26 cellular contexts compared by ENCODE assay signal in the genomic region with DNA sequence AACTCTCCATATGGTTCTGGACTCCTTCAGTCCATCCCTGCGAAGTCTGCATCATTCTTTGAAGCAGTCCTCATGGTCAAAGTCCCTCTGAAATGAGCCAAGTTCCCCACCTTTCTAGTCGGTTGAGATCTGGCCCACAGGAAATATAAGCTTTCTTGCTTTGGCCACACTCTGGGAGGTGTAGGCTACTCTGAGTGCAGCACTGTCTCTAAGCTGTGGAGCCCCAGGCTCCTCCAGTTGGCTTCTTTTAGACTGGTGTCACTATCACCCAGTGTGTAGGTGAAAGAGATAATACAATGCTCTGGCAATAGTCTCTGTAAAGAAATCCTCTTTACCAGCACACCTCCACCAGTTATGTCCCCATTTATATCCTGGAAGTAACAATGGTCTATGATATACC.
DNase-seq lines count a peak whose midpoint lies in the region; ATAC-seq and TF ChIP-seq lines count a peak whose summit lies in the region.
"Had no signal": no experiment of that assay in that cellular context is flagged by ENCODE, and none has a peak within 500 bp of the region (broad histone marks: within the 10 kb centered on the region; RNA-seq: fewer than 3 reads in every experiment).

No MANE protein-coding gene starts in this region.

- no peak overlapping the region for H2AK5ac ChIP-seq in neuronal stem cell (ENCODE audit: low read depth, low read length)

- H3K36me3 ChIP-seq in neuronal stem cell (replicated peaks in 1 of 2; ENCODE audit: control insufficient read depth in 2 of 2, insufficient read depth in 2 of 2, low read length in 2 of 2) (no peaks in the 10 kb centered on the region), upper lobe of right lung (no peaks in the 10 kb centered on the region), breast epithelium (no peaks in the 10 kb centered on the region)
- H3K36me3 ChIP-seq: BE2C, BLaER1 had no signal

- no peak overlapping the region for H2BK120ac ChIP-seq in neuronal stem cell (ENCODE audit: low read depth, low read length)

- H2AFZ ChIP-seq in neuronal stem cell (ENCODE audit: low read length): peak overlapping the region; percentile 30

- H2BK12ac ChIP-seq in neuronal stem cell (ENCODE audit: low read length): no peak overlapping the region

- no peak overlapping the region for H4K91ac ChIP-seq in neuronal stem cell (ENCODE audit: low read depth, low read length, poor library complexity)

- H3K4me1 ChIP-seq in neuronal stem cell (ENCODE audit: control insufficient read depth in 2 of 2, insufficient read depth in 1 of 2, low read depth in 1 of 2, low read length in 2 of 2) (no peaks in the 10 kb centered on the region), upper lobe of right lung (no peaks in the 10 kb centered on the region), breast epithelium (no peaks in the 10 kb centered on the region)
- H3K4me1 ChIP-seq: BLaER1 had no signal

- no peak overlapping the region for H3K18ac ChIP-seq in neuronal stem cell (ENCODE audit: low read length)

- H3K4me3 ChIP-seq in neuronal stem cell (ENCODE audit: low read length in 2 of 2) (no peak overlapping the region), upper lobe of right lung (no peak overlapping the region), breast epithelium (no peak overlapping the region)
- H3K4me3 ChIP-seq: BLaER1, GM12878 had no signal

- H3K27me3 ChIP-seq in neuronal stem cell (ENCODE audit: control insufficient read depth in 3 of 3, insufficient read depth in 3 of 3, low read depth in 1 of 3, low read length in 3 of 3) (no peaks in the 10 kb centered on the region), upper lobe of right lung (no peaks in the 10 kb centered on the region), breast epithelium (no peaks in the 10 kb centered on the region)
- H3K27me3 ChIP-seq: BE2C, BLaER1 had no signal

- H3K27me3 Mint-ChIP-seq in stimulated activated naive CD8-positive, alpha-beta T cell treated with anti-CD3 and anti-CD28 coated beads, Interleukin-15, amount 100 ng/mL, for 72 hours: no peaks in the 10 kb centered on the region

- no peak for DNase-seq in stimulated activated naive CD8-positive, alpha-beta T cell treated with anti-CD3 and anti-CD28 coated beads, Interleukin-15, amount 100 ng/mL, for 72 hours
- no peak for DNase-seq in stimulated activated naive CD8-positive, alpha-beta T cell treated with anti-CD3 and anti-CD28 coated beads, Interleukin-15, Interleukin-2, amounts not matched to agents 100 U/mL and 50 U/mL, for 24 hours
- DNase-seq in neuronal stem cell (ENCODE audit: low spot score) (no peak), upper lobe of right lung (no peak), breast epithelium (ENCODE audit: low spot score in 2 of 2) (no peak)
- DNase-seq in stimulated activated effector memory CD8-positive, alpha-beta T cell treated with anti-CD3 and anti-CD28 coated beads, Interleukin-12 subunit alpha, Interleukin-12 subunit beta, amount 100 ng/mL, for 72 hours (ENCODE audit: low spot score in 2 of 2): no peak
- no peak for DNase-seq in stimulated activated CD8-positive, alpha-beta memory T cell treated with anti-CD3 and anti-CD28 coated beads, Interleukin-4, amount 100 ng/mL, for 48 hours
- DNase-seq: 8988T; ACHN; BE2C; C1 segment of cervical spinal cord; CD4-positive, alpha-beta memory T cell; CD4-positive, CD25-positive, alpha-beta regulatory T cell; CD8-positive, alpha-beta memory T cell; COR-L47; DMS 273 treated with DMSO at 0.1 percent for 48 hours; DMS153; DMS53; DMS79; DND-41; EL; GDM1 had no signal

- no peak overlapping the region for H3K14ac ChIP-seq in neuronal stem cell (ENCODE audit: low read length)

- H2BK15ac ChIP-seq in neuronal stem cell (ENCODE audit: low read length): no peak overlapping the region

- no peak overlapping the region for H4K8ac ChIP-seq in neuronal stem cell (ENCODE audit: low read depth, low read length)

- no peak overlapping the region for H3K4me2 ChIP-seq in neuronal stem cell (ENCODE audit: insufficient read depth, low read length, poor library complexity, severe bottlenecking)
- H3K4me2 ChIP-seq: BLaER1 had no signal

- H3K9me3 ChIP-seq in neuronal stem cell (replicated peaks in 1 of 2; ENCODE audit: control insufficient read depth in 2 of 2, insufficient read depth in 1 of 2, low read depth in 1 of 2, low read length in 2 of 2) (peaks cover 0 to 3% of the 10 kb centered on the region in 2 donors), upper lobe of right lung (no peaks in the 10 kb centered on the region), breast epithelium (no peaks in the 10 kb centered on the region)
- H3K9me3 ChIP-seq: BE2C, BLaER1 had no signal

- no peaks in the 10 kb centered on the region for H3K9me3 Mint-ChIP-seq in stimulated activated naive CD8-positive, alpha-beta T cell treated with anti-CD3 and anti-CD28 coated beads, Interleukin-15, amount 100 ng/mL, for 72 hours
- no peaks in the 10 kb centered on the region for H3K9me3 Mint-ChIP-seq in stimulated activated effector memory CD8-positive, alpha-beta T cell treated with anti-CD3 and anti-CD28 coated beads, Interleukin-12 subunit alpha, Interleukin-12 subunit beta, amount 100 ng/mL, for 72 hours
- H3K9me3 Mint-ChIP-seq: CD4-positive, alpha-beta memory T cell; CD4-positive, CD25-positive, alpha-beta regulatory T cell; CD8-positive, alpha-beta memory T cell had no signal

- no peak overlapping the region for H3K4ac ChIP-seq in neuronal stem cell (ENCODE audit: low read length)

- no peak overlapping the region for H3K23ac ChIP-seq in neuronal stem cell (ENCODE audit: low read depth, low read length, poor library complexity)

- H3K36me3 Mint-ChIP-seq in stimulated activated effector memory CD8-positive, alpha-beta T cell treated with anti-CD3 and anti-CD28 coated beads, Interleukin-12 subunit alpha, Interleukin-12 subunit beta, amount 100 ng/mL, for 72 hours: no peaks in the 10 kb centered on the region
- H3K36me3 Mint-ChIP-seq: CD14-positive monocyte; CD4-positive, alpha-beta memory T cell; CD4-positive, CD25-positive, alpha-beta regulatory T cell; CD8-positive, alpha-beta memory T cell had no signal

- no peak overlapping the region for H3K4me3 Mint-ChIP-seq in stimulated activated naive CD8-positive, alpha-beta T cell treated with anti-CD3 and anti-CD28 coated beads, Interleukin-15, amount 100 ng/mL, for 72 hours
- H3K4me3 Mint-ChIP-seq in stimulated activated effector memory CD8-positive, alpha-beta T cell treated with anti-CD3 and anti-CD28 coated beads, Interleukin-12 subunit alpha, Interleukin-12 subunit beta, amount 100 ng/mL, for 72 hours: no peak overlapping the region
- H3K4me3 Mint-ChIP-seq: CD14-positive monocyte; CD4-positive, alpha-beta memory T cell; CD4-positive, CD25-positive, alpha-beta regulatory T cell; CD8-positive, alpha-beta memory T cell had no signal

- intact Hi-C loops in upper lobe of right lung (cut with DNase I) (no loop called here), breast epithelium (cut with DNase I; ENCODE audit: low total_unique reads) (no loop called here)

- TF ChIP-seq CTCF in upper lobe of right lung (IDR thresholded peaks at IDR 0.05): no peak
- TF ChIP-seq CTCF in breast epithelium (IDR thresholded peaks at IDR 0.05): no peak

- H2BK5ac ChIP-seq in neuronal stem cell (ENCODE audit: low read length): no peak overlapping the region

- H3K27ac ChIP-seq in neuronal stem cell (replicated peaks; ENCODE audit: low read length): no peak overlapping the region
- no peak overlapping the region for H3K27ac ChIP-seq in upper lobe of right lung
- no peak overlapping the region for H3K27ac ChIP-seq in breast epithelium
- H3K27ac ChIP-seq: BLaER1 had no signal

- peak; percentile 37 for ATAC-seq in stimulated activated naive CD8-positive, alpha-beta T cell treated with anti-CD3 and anti-CD28 coated beads, Interleukin-15, amount 100 ng/mL, for 72 hours
- ATAC-seq in stimulated activated naive CD8-positive, alpha-beta T cell treated with anti-CD3 and anti-CD28 coated beads, Interleukin-15, Interleukin-2, amounts not matched to agents 100 U/mL and 50 U/mL, for 24 hours: no peak
- ATAC-seq in stimulated activated effector memory CD8-positive, alpha-beta T cell treated with anti-CD3 and anti-CD28 coated beads, Interleukin-12 subunit alpha, Interleukin-12 subunit beta, amount 100 ng/mL, for 72 hours: peak; percentile 46
- ATAC-seq in upper lobe of right lung (peak; percentile 19), HG03095 (IDR thresholded peaks at IDR 0.05; ENCODE audit: unreplicated experiment) (no peak)
- ATAC-seq: GM12878 had no signal

- H3K4me1 Mint-ChIP-seq in stimulated activated naive CD8-positive, alpha-beta T cell treated with anti-CD3 and anti-CD28 coated beads, Interleukin-15, amount 100 ng/mL, for 72 hours: no peaks in the 10 kb centered on the region
- no peaks in the 10 kb centered on the region for H3K4me1 Mint-ChIP-seq in stimulated activated effector memory CD8-positive, alpha-beta T cell treated with anti-CD3 and anti-CD28 coated beads, Interleukin-12 subunit alpha, Interleukin-12 subunit beta, amount 100 ng/mL, for 72 hours
- H3K4me1 Mint-ChIP-seq: CD14-positive monocyte; CD4-positive, alpha-beta memory T cell; CD4-positive, CD25-positive, alpha-beta regulatory T cell; CD8-positive, alpha-beta memory T cell had no signal

- WGBS in neuronal stem cell (ENCODE audit: extremely low coverage in 2 of 2, insufficient read length in 2 of 2, insufficient replicate concordance in 1 of 2), 2 donors: no CpG with 5 or more reads among the region's 2 CpGs

- no peak for TF ChIP-seq POLR2A in breast epithelium (IDR thresholded peaks at IDR 0.05)

- H3K9ac ChIP-seq in neuronal stem cell (ENCODE audit: low read depth, low read length, poor library complexity): no peak overlapping the region
- H3K9ac ChIP-seq: BLaER1 had no signal

- no peaks in the 10 kb centered on the region for H3K79me1 ChIP-seq in neuronal stem cell (ENCODE audit: low read depth, low read length)

- no peak overlapping the region for H3K27ac Mint-ChIP-seq in stimulated activated naive CD8-positive, alpha-beta T cell treated with anti-CD3 and anti-CD28 coated beads, Interleukin-15, amount 100 ng/mL, for 72 hours
- H3K27ac Mint-ChIP-seq in stimulated activated effector memory CD8-positive, alpha-beta T cell treated with anti-CD3 and anti-CD28 coated beads, Interleukin-12 subunit alpha, Interleukin-12 subunit beta, amount 100 ng/mL, for 72 hours: no peak overlapping the region
- H3K27ac Mint-ChIP-seq: CD4-positive, alpha-beta memory T cell; CD4-positive, CD25-positive, alpha-beta regulatory T cell; CD8-positive, alpha-beta memory T cell had no signal

Comparison
In these comparisons a context has a peak if more than half of its experiments do, and no peak if none do; other contexts are left out.
1. ATAC-seq: peak in stimulated activated naive CD8-positive, alpha-beta T cell treated with anti-CD3 and anti-CD28 coated beads, Interleukin-15, amount 100 ng/mL, for 72 hours (single experiment), stimulated activated effector memory CD8-positive, alpha-beta T cell treated with anti-CD3 and anti-CD28 coated beads, Interleukin-12 subunit alpha, Interleukin-12 subunit beta, amount 100 ng/mL, for 72 hours (single experiment) and upper lobe of right lung (single experiment); none in stimulated activated naive CD8-positive, alpha-beta T cell treated with anti-CD3 and anti-CD28 coated beads, Interleukin-15, Interleukin-2, amounts not matched to agents 100 U/mL and 50 U/mL, for 24 hours (single experiment) and HG03095 (single experiment).